30 cellular contexts compared by ENCODE assay signal in genomic region chr1:22723151-22723550, GRCh38. TPM values are rescaled to one million over a fixed set of nuclear protein-coding genes. Genes with fewer than 3 reads are reported as not detected.
"Had no signal": no experiment of that assay in that cellular context is flagged by ENCODE, and none has a peak within 500 bp of the region (broad histone marks: within the 10 kb centered on the region; RNA-seq: fewer than 3 reads in every experiment).

No MANE protein-coding gene starts in this region.

- H3K27ac Mint-ChIP-seq: activated CD4-positive, alpha-beta T cell treated with anti-CD3 and anti-CD28 coated beads, Interleukin-2, amount 10 ng/mL, durations not matched to agents 24 days and 14 days; activated CD8-positive, alpha-beta T cell treated with anti-CD3 and anti-CD28 coated beads for 36 hours; activated naive CD4-positive, alpha-beta T cell treated with anti-CD3 and anti-CD28 coated beads, Interleukin-2, amount 50 U/mL, for 24 hours; activated naive CD8-positive, alpha-beta T cell treated with anti-CD3 and anti-CD28 coated beads, Interleukin-2, amount 10 ng/mL, durations not matched to agents 7 days and 5 days; activated T-cell treated with anti-CD3 and anti-CD28 coated beads, Interleukin-2, amount 50 U/mL, for 24 hours; activated T-helper 2 cell treated with anti-CD3 and anti-CD28 coated beads, Interferon-gamma antibody, Interleukin-2, Interleukin-4, amounts not matched to agents 10 μg/mL and 5 μg/mL and 100 μg/mL, durations not matched to agents 14 hours and 24 hours and 36 hours; IgD-negative memory B cell had no signal

- H3K4me3 ChIP-seq: ascending aorta, breast epithelium, PC-9 had no signal

- H3K36me3 Mint-ChIP-seq: activated naive CD4-positive, alpha-beta T cell treated with anti-CD3 and anti-CD28 coated beads, Interleukin-2, amount 50 U/mL, for 24 hours; activated naive CD8-positive, alpha-beta T cell treated with anti-CD3 and anti-CD28 coated beads, Interleukin-2, amount 10 ng/mL, durations not matched to agents 7 days and 5 days; IgD-negative memory B cell had no signal

- H2AFZ ChIP-seq: PC-9 had no signal

- ATAC-seq: activated CD8-positive, alpha-beta T cell treated with anti-CD3 and anti-CD28 coated beads for 36 hours; Right ventricle myocardium inferior; SK-N-SH treated with all-trans-retinoic acid at 6 μM for 48 hours had no signal

- H3K4me3 Mint-ChIP-seq: activated CD4-positive, alpha-beta T cell treated with anti-CD3 and anti-CD28 coated beads, Interleukin-2, amount 10 ng/mL, durations not matched to agents 24 days and 14 days; activated CD8-positive, alpha-beta T cell treated with anti-CD3 and anti-CD28 coated beads for 36 hours; activated naive CD4-positive, alpha-beta T cell treated with anti-CD3 and anti-CD28 coated beads, Interleukin-2, amount 50 U/mL, for 24 hours; activated naive CD8-positive, alpha-beta T cell treated with anti-CD3 and anti-CD28 coated beads, Interleukin-2, amount 10 ng/mL, durations not matched to agents 7 days and 5 days; activated T-cell treated with anti-CD3 and anti-CD28 coated beads, Interleukin-2, amount 50 U/mL, for 24 hours; IgD-negative memory B cell had no signal

- H3K4me2 ChIP-seq: PC-9 had no signal

- H3K4me1 Mint-ChIP-seq: activated CD4-positive, alpha-beta T cell treated with anti-CD3 and anti-CD28 coated beads, Interleukin-2, amount 10 ng/mL, durations not matched to agents 24 days and 14 days; activated naive CD4-positive, alpha-beta T cell treated with anti-CD3 and anti-CD28 coated beads, Interleukin-2, amount 50 U/mL, for 24 hours; activated naive CD8-positive, alpha-beta T cell treated with anti-CD3 and anti-CD28 coated beads, Interleukin-2, amount 10 ng/mL, durations not matched to agents 7 days and 5 days; IgD-negative memory B cell had no signal

- H3K27me3 ChIP-seq: ascending aorta, breast epithelium had no signal

- H3K9me3 Mint-ChIP-seq: activated CD4-positive, alpha-beta T cell treated with anti-CD3 and anti-CD28 coated beads, Interleukin-2, amount 10 ng/mL, durations not matched to agents 24 days and 14 days; activated CD8-positive, alpha-beta T cell treated with anti-CD3 and anti-CD28 coated beads for 36 hours; activated naive CD4-positive, alpha-beta T cell treated with anti-CD3 and anti-CD28 coated beads, Interleukin-2, amount 50 U/mL, for 24 hours; activated naive CD8-positive, alpha-beta T cell treated with anti-CD3 and anti-CD28 coated beads, Interleukin-2, amount 10 ng/mL, durations not matched to agents 7 days and 5 days; activated T-cell treated with anti-CD3 and anti-CD28 coated beads, Interleukin-2, amount 50 U/mL, for 24 hours; activated T-helper 2 cell treated with anti-CD3 and anti-CD28 coated beads, Interferon-gamma antibody, Interleukin-2, Interleukin-4, amounts not matched to agents 10 μg/mL and 5 μg/mL and 100 μg/mL, durations not matched to agents 14 hours and 24 hours and 36 hours had no signal

- H3K36me3 ChIP-seq: ascending aorta, breast epithelium had no signal

- H3K9me3 ChIP-seq: ascending aorta had no signal

- H3K4me1 ChIP-seq: ascending aorta, breast epithelium had no signal

- H3K27ac ChIP-seq: ascending aorta, breast epithelium, PC-9, RWPE1 had no signal

- DNase-seq: activated CD4-positive, alpha-beta T cell treated with anti-CD3 and anti-CD28 coated beads, Interleukin-2, amount 10 ng/mL, durations not matched to agents 24 days and 14 days; activated CD4-positive, alpha-beta T cell treated with anti-CD3 and anti-CD28 coated beads, Interleukin-2, amount 50 U/mL, for 4 hours; activated CD8-positive, alpha-beta T cell treated with anti-CD3 and anti-CD28 coated beads for 36 hours; activated gamma-delta T cell; activated naive CD4-positive, alpha-beta T cell treated with Interleukin-2 at 50 U/mL for 16 hours; activated naive CD8-positive, alpha-beta T cell treated with anti-CD3 and anti-CD28 coated beads, Interleukin-2, amount 10 ng/mL, durations not matched to agents 7 days and 5 days; activated T-cell treated with anti-CD3 and anti-CD28 coated beads, Interleukin-2, amount 50 U/mL, for 24 hours; amygdala; Karpas-422; KBM-7; NCI-H1105; NCI-H1417 treated with DMSO at 0.1 percent for 48 hours; NCI-H187 treated with DMSO at 0.1 percent for 48 hours; NCI-H2081; NCI-H2171 treated with DMSO at 0.1 percent for 48 hours; NCI-H2227 treated with DMSO at 0.1 percent for 48 hours; NCI-H524 treated with DMSO at 0.1 percent for 48 hours; PC-9; SIG-M5; T1000 had no signal

RNA-seq across cellular contexts. Expression of gene EPHB2, which starts 12.5 kb away (rescaled TPM):
- total RNA-seq: activated CD4-positive, alpha-beta T cell treated with anti-CD3 and anti-CD28 coated beads, Interleukin-2, amount 10 ng/mL, durations not matched to agents 24 days and 14 days; activated T-helper 2 cell treated with anti-CD3 and anti-CD28 coated beads, Interferon-gamma antibody, Interleukin-2, Interleukin-4, amounts not matched to agents 10 μg/mL and 5 μg/mL and 100 μg/mL, durations not matched to agents 14 hours and 24 hours and 36 hours; T-helper 1 cell treated with Interleukin-12 subunit alpha and Interleukin-12 subunit beta and Interleukin-4 antibody, amounts not matched to agents 30 ng/mL and 1 ng/mL, for 36 hours; T-helper 2 cell treated with Interferon-gamma antibody and Interleukin-4, amounts not matched to agents 100 ng/mL and 5 ng/mL, for 36 hours had no signal
- polyA plus RNA-seq: IgD-negative memory B cell had no signal
